Comparison of ENCODE assay signal across 11 cellular contexts in the genomic region with DNA sequence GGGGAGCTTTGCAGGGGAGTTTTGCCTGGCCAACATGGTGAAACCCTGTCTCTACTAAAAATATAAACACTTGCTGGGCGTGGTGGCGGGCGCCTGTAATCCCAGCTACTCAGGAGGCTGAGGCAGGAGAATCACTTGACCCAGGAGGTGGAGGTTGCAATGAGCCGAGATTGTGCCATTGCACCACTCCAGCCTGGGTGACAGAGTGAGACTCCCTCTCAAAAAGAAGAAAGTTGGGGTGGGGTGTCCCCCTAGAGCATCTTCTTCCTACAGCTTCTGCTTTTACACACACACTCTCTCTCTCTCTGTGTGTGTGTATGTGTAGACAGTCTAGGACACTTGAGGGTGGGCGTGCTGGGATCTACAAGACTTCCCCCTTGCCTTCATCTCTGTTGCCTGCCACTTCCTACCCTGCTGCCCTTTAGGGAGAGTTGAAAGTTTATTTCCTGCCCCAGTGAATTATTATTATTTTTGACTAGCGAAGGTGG. TPM values are rescaled to one million over a fixed set of nuclear protein-coding genes. Genes with fewer than 3 reads are reported as not detected.
A peak's percentile ranks its signal among the peaks of the same experiment; 100 is the strongest.
DNase-seq lines count a peak whose midpoint lies in the region; ATAC-seq and TF ChIP-seq lines count a peak whose summit lies in the region.
"Had no signal": no experiment of that assay in that cellular context is flagged by ENCODE, and none has a peak within 500 bp of the region (broad histone marks: within the 10 kb centered on the region; RNA-seq: fewer than 3 reads in every experiment).

No MANE protein-coding gene starts in this region.

- TF ChIP-seq CTCF in parathyroid adenoma (IDR thresholded peaks at IDR 0.05) = no peak

- H3K4me2 ChIP-seq in parathyroid adenoma (ENCODE audit: low read length) = no peak overlapping the region

- H3K79me2 ChIP-seq in parathyroid adenoma = no peaks in the 10 kb centered on the region

- POLR2A ChIA-PET in activated CD4-positive, alpha-beta memory T cell treated with anti-CD3 and anti-CD28 coated beads, Interleukin-2, amount 10 ng/mL, durations not matched to agents 7 days and 5 days (lab: Charles Lee) = interaction anchor here (0.9 to 1.5 kb wide), 9 partner anchors 9 to 123 kb away, joined by 3 to 5 read pairs (median 4); a partner anchor contains a TSS

- H3K27ac Mint-ChIP-seq in T-helper 2 cell treated with Interferon-gamma antibody and Interleukin-4, amounts not matched to agents 5 μg/mL and 100 μg/mL, for 36 hours = peak overlapping the region; percentile 35
- peak overlapping the region; percentile 73 for H3K27ac Mint-ChIP-seq in activated CD4-positive, alpha-beta memory T cell treated with anti-CD3 and anti-CD28 coated beads, Interleukin-2, amount 10 ng/mL, durations not matched to agents 7 days and 5 days

- peaks cover 7% of the 10 kb centered on the region for H3K27me3 Mint-ChIP-seq in T-helper 2 cell treated with Interferon-gamma antibody and Interleukin-4, amounts not matched to agents 5 μg/mL and 100 μg/mL, for 36 hours (ENCODE audit: low read depth)
- H3K27me3 Mint-ChIP-seq in activated CD4-positive, alpha-beta memory T cell treated with anti-CD3 and anti-CD28 coated beads, Interleukin-2, amount 10 ng/mL, durations not matched to agents 7 days and 5 days = peaks cover 8% of the 10 kb centered on the region

- H3K9me3 ChIP-seq in parathyroid adenoma (ENCODE audit: control insufficient read depth, low read length) = no peaks in the 10 kb centered on the region
- H3K9me3 ChIP-seq: SJSA1 had no signal

- ATAC-seq in HG03045 (IDR thresholded peaks at IDR 0.05; ENCODE audit: unreplicated experiment) = peak; percentile 32

- H3K27me3 ChIP-seq in parathyroid adenoma (ENCODE audit: control insufficient read depth, insufficient read depth, low read length) = no peaks in the 10 kb centered on the region
- H3K27me3 ChIP-seq: SJSA1 had no signal

- H3K4me3 ChIP-seq in parathyroid adenoma (ENCODE audit: low read depth, low read length) = no peak overlapping the region
- H3K4me3 ChIP-seq: SJSA1 had no signal

- H3K4me1 ChIP-seq in parathyroid adenoma = no peaks in the 10 kb centered on the region
- H3K4me1 ChIP-seq: SJSA1 had no signal

- no peak overlapping the region for H3K27ac ChIP-seq in parathyroid adenoma
- H3K27ac ChIP-seq: SJSA1 had no signal

- H3K4me3 Mint-ChIP-seq in T-helper 2 cell treated with Interferon-gamma antibody and Interleukin-4, amounts not matched to agents 5 μg/mL and 100 μg/mL, for 36 hours = no peak overlapping the region
- H3K4me3 Mint-ChIP-seq in activated CD4-positive, alpha-beta memory T cell treated with anti-CD3 and anti-CD28 coated beads, Interleukin-2, amount 10 ng/mL, durations not matched to agents 7 days and 5 days = no peak overlapping the region

- CTCF ChIA-PET in activated CD4-positive, alpha-beta memory T cell treated with anti-CD3 and anti-CD28 coated beads, Interleukin-2, amount 10 ng/mL, durations not matched to agents 7 days and 5 days (lab: Charles Lee) = interaction anchor here (0.7 to 3.5 kb wide), 5 partner anchors 8 to 53 kb away, joined by 3 to 21 read pairs (median 8); no protein-coding TSS in a partner anchor

- no peaks in the 10 kb centered on the region for H3K36me3 Mint-ChIP-seq in T-helper 2 cell treated with Interferon-gamma antibody and Interleukin-4, amounts not matched to agents 5 μg/mL and 100 μg/mL, for 36 hours (ENCODE audit: low read depth)
- no peaks in the 10 kb centered on the region for H3K36me3 Mint-ChIP-seq in activated CD4-positive, alpha-beta memory T cell treated with anti-CD3 and anti-CD28 coated beads, Interleukin-2, amount 10 ng/mL, durations not matched to agents 7 days and 5 days (ENCODE audit: low read depth)

- H3K36me3 ChIP-seq in parathyroid adenoma (ENCODE audit: control insufficient read depth, insufficient read depth, low read length) = no peaks in the 10 kb centered on the region
- H3K36me3 ChIP-seq: SJSA1 had no signal

- no peak for DNase-seq in T-helper 2 cell treated with Interferon-gamma antibody and Interleukin-4, amounts not matched to agents 5 μg/mL and 100 μg/mL, for 36 hours (ENCODE audit: low spot score)
- DNase-seq in T-helper 2 cell = no peak
- DNase-seq in activated CD4-positive, alpha-beta memory T cell treated with anti-CD3 and anti-CD28 coated beads, Interleukin-2, amount 10 ng/mL, durations not matched to agents 7 days and 5 days = no peak
- DNase-seq in stimulated activated CD4-positive, alpha-beta T cell treated with anti-CD3 and anti-CD28 coated beads, Interleukin-4, amount 100 ng/mL, for 4 hours = no peak
- no peak for DNase-seq in UCSD-AML1 (lab: John Stamatoyannopoulos, UW; ENCODE audit: unreplicated experiment)
- no peak for DNase-seq in HuH-7.5 (ENCODE audit: low spot score)
- DNase-seq: head of caudate nucleus, NCI-H2081 had no signal

- peak overlapping the region; percentile 35 for H2AFZ ChIP-seq in parathyroid adenoma

- H3K9me3 Mint-ChIP-seq in T-helper 2 cell treated with Interferon-gamma antibody and Interleukin-4, amounts not matched to agents 5 μg/mL and 100 μg/mL, for 36 hours = no peaks in the 10 kb centered on the region
- H3K9me3 Mint-ChIP-seq in activated CD4-positive, alpha-beta memory T cell treated with anti-CD3 and anti-CD28 coated beads, Interleukin-2, amount 10 ng/mL, durations not matched to agents 7 days and 5 days = no peaks in the 10 kb centered on the region

- H3K4me1 Mint-ChIP-seq in T-helper 2 cell treated with Interferon-gamma antibody and Interleukin-4, amounts not matched to agents 5 μg/mL and 100 μg/mL, for 36 hours (ENCODE audit: low read depth) = peaks cover 18% of the 10 kb centered on the region
- H3K4me1 Mint-ChIP-seq in activated CD4-positive, alpha-beta memory T cell treated with anti-CD3 and anti-CD28 coated beads, Interleukin-2, amount 10 ng/mL, durations not matched to agents 7 days and 5 days = peaks cover 27% of the 10 kb centered on the region

- H3K9ac ChIP-seq in parathyroid adenoma = no peak overlapping the region

RNA-seq across cellular contexts. Expression of a gene that starts 21.7 kb away (rescaled TPM):
- 1 to 10 TPM; 3.0 to 5.3 TPM for total RNA-seq in activated CD4-positive, alpha-beta memory T cell treated with anti-CD3 and anti-CD28 coated beads, Interleukin-2, amount 10 ng/mL, durations not matched to agents 7 days and 5 days

RNA-seq across cellular contexts. Expression of a gene that starts 58.3 kb away (rescaled TPM):
- 10 to 100 TPM; 46.4 to 48.5 TPM for total RNA-seq in activated CD4-positive, alpha-beta memory T cell treated with anti-CD3 and anti-CD28 coated beads, Interleukin-2, amount 10 ng/mL, durations not matched to agents 7 days and 5 days
